Comparison of ENCODE assay signal across 10 cellular contexts in the genomic region with DNA sequence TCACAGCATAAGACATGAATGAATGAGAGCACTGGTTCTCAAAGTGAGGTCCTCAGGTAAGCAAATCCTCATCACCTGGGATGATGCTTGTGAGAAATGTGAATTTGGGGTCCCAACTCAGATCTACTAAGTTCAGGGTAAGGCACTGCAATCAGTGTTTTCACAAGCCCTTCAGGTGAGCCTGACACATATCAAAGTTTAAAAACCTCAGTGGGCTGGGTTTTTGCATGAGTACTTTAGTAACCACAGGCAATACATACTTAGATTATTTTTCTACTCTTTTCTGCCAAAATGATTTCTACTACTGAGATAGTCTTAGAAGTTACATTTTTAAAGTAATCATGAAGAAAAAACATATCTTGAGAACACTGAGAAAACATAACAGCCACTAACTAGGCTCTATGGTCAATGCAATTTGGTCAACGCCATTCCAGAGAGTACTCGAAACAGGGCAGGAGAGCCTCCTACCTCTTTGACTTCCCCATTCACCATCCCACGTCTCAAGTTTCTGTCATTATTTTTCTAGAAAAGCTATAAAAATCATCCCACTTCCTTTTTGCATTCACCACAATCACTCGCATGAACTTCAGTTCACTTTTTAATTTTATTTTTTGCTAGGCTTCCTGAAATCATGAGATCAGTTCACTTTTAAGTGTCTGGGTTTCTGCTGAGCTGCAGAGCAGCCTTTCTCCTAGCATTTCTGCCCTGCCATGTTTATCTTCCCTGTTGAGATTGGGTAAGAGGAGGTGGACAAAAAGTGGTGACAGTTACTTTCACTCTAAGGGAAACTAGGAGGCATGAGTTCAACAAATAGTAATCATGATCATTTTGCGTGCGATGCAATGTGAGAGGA.
A peak's percentile ranks its signal among the peaks of the same experiment; 100 is the strongest.
DNase-seq lines count a peak whose midpoint lies in the region; ATAC-seq and TF ChIP-seq lines count a peak whose summit lies in the region.
"Had no signal": no experiment of that assay in that cellular context is flagged by ENCODE, and none has a peak within 500 bp of the region (broad histone marks: within the 10 kb centered on the region; RNA-seq: fewer than 3 reads in every experiment).

No MANE protein-coding gene starts in this region.

- H3K27ac ChIP-seq in heart left ventricle (no peak overlapping the region), aorta (ENCODE audit: low read depth in 1 of 2, low read length in 2 of 2) (no peak overlapping the region)

- H3K36me3 Mint-ChIP-seq in activated B cell treated with CpG ODN at 0.5 μM for 24 hours (ENCODE audit: low read depth), result no peaks in the 10 kb centered on the region

- no peaks in the 10 kb centered on the region for H3K9me3 ChIP-seq in heart left ventricle
- H3K9me3 ChIP-seq in aorta (ENCODE audit: control insufficient read depth, low read length), result no peaks in the 10 kb centered on the region

- CTCF ChIA-PET in activated B cell treated with CpG ODN at 0.5 μM for 24 hours (lab: Charles Lee), result no interaction called here

- TF ChIP-seq POLR2A in heart left ventricle (IDR thresholded peaks at IDR 0.05), result no peak

- no peak for DNase-seq in activated B cell treated with CpG ODN at 0.5 μM for 24 hours
- no peak for DNase-seq in heart left ventricle
- no peak for DNase-seq in HUDEP-2 (lab: John Stamatoyannopoulos, UW; ENCODE audit: unreplicated experiment in 76 of 76)
- DNase-seq in aorta, result no peak
- no peak for DNase-seq in middle frontal gyrus (ENCODE audit: extremely low spot score, low spot score)
- DNase-seq: activated CD4-positive, alpha-beta T cell treated with anti-CD3 and anti-CD28 coated beads for 1 hour; stimulated activated CD4-positive, alpha-beta T cell treated with anti-CD3 and anti-CD28 coated beads, Interleukin-15, amount 100 ng/mL, for 24 hours had no signal

- H3K4me3 Mint-ChIP-seq in activated B cell treated with CpG ODN at 0.5 μM for 24 hours, result peak overlapping the region; percentile 4

- H3K27ac Mint-ChIP-seq in activated B cell treated with CpG ODN at 0.5 μM for 24 hours, result peak overlapping the region; percentile 8

- ATAC-seq in GM18498 (IDR thresholded peaks at IDR 0.05; ENCODE audit: unreplicated experiment), result peak; percentile 65
- peak; percentile 84 for ATAC-seq in GM21717 (IDR thresholded peaks at IDR 0.05; ENCODE audit: unreplicated experiment)
- peak; percentile 81 for ATAC-seq in HG03442 (IDR thresholded peaks at IDR 0.05; ENCODE audit: unreplicated experiment)
- no peak for ATAC-seq in activated B cell treated with CpG ODN at 0.5 μM for 24 hours (ENCODE audit: low read depth)
- ATAC-seq in heart left ventricle, result no peak
- no peak for ATAC-seq in aorta (ENCODE audit: low FRiP score)

- no peak overlapping the region for H3K4me3 ChIP-seq in heart left ventricle
- H3K4me3 ChIP-seq in aorta (ENCODE audit: low read length in 2 of 2), result no peak overlapping the region

- H3K4me1 ChIP-seq in heart left ventricle, result no peaks in the 10 kb centered on the region
- peaks cover 0 to 1% of the 10 kb centered on the region in 2 donors for H3K4me1 ChIP-seq in aorta (ENCODE audit: control insufficient read depth in 1 of 2, insufficient read depth in 2 of 2, low read length in 2 of 2)

- peaks cover 19% of the 10 kb centered on the region for H3K4me1 Mint-ChIP-seq in activated B cell treated with CpG ODN at 0.5 μM for 24 hours

- intact Hi-C loops in activated B cell treated with CpG ODN at 0.5 μM for 24 hours (cut with micrococcal nuclease), result no loop called here
- intact Hi-C loops in heart left ventricle (cut with DNase I), result no loop called here
- intact Hi-C loops in aorta (cut with DNase I), result no loop called here

- POLR2A ChIA-PET in activated B cell treated with CpG ODN at 0.5 μM for 24 hours (lab: Charles Lee), result no interaction called here

- H3K36me3 ChIP-seq in heart left ventricle, result no peaks in the 10 kb centered on the region
- H3K36me3 ChIP-seq in aorta (ENCODE audit: control insufficient read depth in 1 of 2, insufficient read depth in 2 of 2, low read length in 1 of 2), result no peaks in the 10 kb centered on the region

- H3K27me3 ChIP-seq in heart left ventricle (peaks cover 0 to 7% (median 0%) of the 10 kb centered on the region in 9 donors), aorta (ENCODE audit: control insufficient read depth in 1 of 2, insufficient read depth in 2 of 2, low read length in 1 of 2) (no peaks in the 10 kb centered on the region)

- H3K27me3 Mint-ChIP-seq in activated B cell treated with CpG ODN at 0.5 μM for 24 hours, result no peaks in the 10 kb centered on the region

- H3K9me3 Mint-ChIP-seq in activated B cell treated with CpG ODN at 0.5 μM for 24 hours, result no peaks in the 10 kb centered on the region

- no peak for TF ChIP-seq CTCF in activated B cell treated with CpG ODN at 0.5 μM for 24 hours (IDR thresholded peaks at IDR 0.05)
- no peak for TF ChIP-seq CTCF in heart left ventricle (IDR thresholded peaks at IDR 0.05)

- 62 to 75% (median 68%) methylated on average over 6 of the region's 6 CpGs for WGBS in heart left ventricle, 4 donors
- WGBS in aorta, 2 donors, result 57 to 59% methylated on average over 6 of the region's 6 CpGs

Comparison
In these comparisons a context has a peak if more than half of its experiments do, and no peak if none do; other contexts are left out.
1. ATAC-seq: peak in GM18498 (single experiment), GM21717 (single experiment) and HG03442 (single experiment); none in activated B cell treated with CpG ODN at 0.5 μM for 24 hours (single experiment), heart left ventricle (0 of 4) and aorta (single experiment).